In the genomic region with DNA sequence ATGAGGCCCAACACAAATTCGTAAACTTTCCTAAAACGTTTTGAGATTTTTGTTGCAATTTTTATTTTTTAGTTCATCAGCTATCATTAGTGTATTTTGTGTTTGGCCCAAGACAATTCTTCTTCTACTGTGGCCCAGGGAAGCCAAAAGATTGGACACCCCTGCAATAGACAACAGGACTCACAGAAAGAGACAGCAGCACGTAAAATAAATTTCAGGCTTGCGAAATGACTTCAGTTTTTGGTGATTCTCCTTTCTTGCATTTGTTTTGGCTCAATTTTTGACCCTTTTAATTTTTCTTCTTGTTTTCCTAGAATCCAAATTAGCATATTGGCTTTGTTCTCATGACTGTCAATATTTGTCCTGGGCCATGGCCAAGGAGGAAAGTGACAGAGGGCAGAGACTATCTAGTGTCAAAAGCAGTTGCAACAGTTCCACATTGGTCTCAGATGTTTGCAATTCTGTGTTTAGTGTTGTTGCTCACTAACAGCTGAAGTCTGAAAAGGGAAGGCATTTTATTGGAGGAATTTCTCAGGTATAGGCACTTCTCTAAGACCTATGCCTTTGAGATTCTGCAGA, we compare ENCODE assay signal across 16 cellular contexts.
DNase-seq lines count a peak whose midpoint lies in the region; ATAC-seq lines count a peak whose summit lies in the region.
"Had no signal": no experiment of that assay in that cellular context is flagged by ENCODE, and none has a peak within 500 bp of the region (broad histone marks: within the 10 kb centered on the region; RNA-seq: fewer than 3 reads in every experiment).

No MANE protein-coding gene starts in this region.

- ATAC-seq in GM21390 (IDR thresholded peaks at IDR 0.05; ENCODE audit: unreplicated experiment), result no peak
- ATAC-seq: activated CD4-positive, CD25-positive, alpha-beta regulatory T cell treated with anti-CD3 and anti-CD28 coated beads, Interleukin-2, amount 50 U/mL, for 24 hours; CD8-positive, alpha-beta T cell; left cardiac atrium had no signal

- peak; percentile 80 for DNase-seq in DMS153 (lab: John Stamatoyannopoulos, UW)
- peak; percentile 76 for DNase-seq in NCI-H146 (lab: John Stamatoyannopoulos, UW)
- peak; percentile 27 for DNase-seq in SHP77 treated with DMSO at 0.1 percent for 48 hours (lab: John Stamatoyannopoulos, UW)
- peak; percentile 71 for DNase-seq in mucosa of gallbladder (ENCODE audit: low spot score)
- no peak for DNase-seq in activated gamma-delta T cell treated with Interleukin-2 at 50 U/mL for 16 hours
- no peak for DNase-seq in effector CD8-positive, alpha-beta T cell (lab: John Stamatoyannopoulos, UW)
- DNase-seq in glomerular visceral epithelial cell (ENCODE audit: extremely low spot score), result no peak
- DNase-seq: amygdala; CD8-positive, alpha-beta T cell; EL; IMR-90; left cardiac atrium; NCI-H510A; SJCRH30 had no signal

Comparison
In these comparisons a context has a peak if more than half of its experiments do, and no peak if none do; other contexts are left out.
1. DNase-seq: peak in DMS153 (single experiment), NCI-H146 (single experiment), SHP77 treated with DMSO at 0.1 percent for 48 hours (single experiment) and mucosa of gallbladder (single experiment); none in activated gamma-delta T cell treated with Interleukin-2 at 50 U/mL for 16 hours (single experiment), effector CD8-positive, alpha-beta T cell (single experiment) and glomerular visceral epithelial cell (single experiment).